Comparison of ENCODE assay signal across 2 cellular contexts in genomic region chr6:129753422-129753821, GRCh38.
TF ChIP-seq lines count a peak whose summit lies in the region.

No MANE protein-coding gene starts in this region.

TF ChIP-seq in HepG2, 621 proteins besides CTCF, POLR2A, EP300 and RAD21:
- TF ChIP-seq NFE2 (CRISPR knock-in tag; IDR thresholded peaks at IDR 0.05) (no peak), ZSCAN29 (CRISPR knock-in tag; conservative IDR thresholded peaks at IDR 0.05) (no peak), ZNF354B (CRISPR knock-in tag; IDR thresholded peaks at IDR 0.05) (no peak), ZNF577 (CRISPR knock-in tag; IDR thresholded peaks at IDR 0.05; ENCODE audit: borderline replicate concordance, low read depth) (no peak), HCFC1 (IDR thresholded peaks at IDR 0.05; ENCODE audit: low read depth, low read length) (no peak), MLLT10 (CRISPR knock-in tag; IDR thresholded peaks at IDR 0.05) (no peak), RARA (CRISPR knock-in tag; IDR thresholded peaks at IDR 0.05) (no peak), LRRFIP1 (CRISPR knock-in tag; conservative IDR thresholded peaks at IDR 0.05) (no peak), PLRG1 (conservative IDR thresholded peaks at IDR 0.05) (no peak), STAT6 (CRISPR knock-in tag; IDR thresholded peaks at IDR 0.05; ENCODE audit: borderline replicate concordance) (no peak), TEF (CRISPR knock-in tag; IDR thresholded peaks at IDR 0.05) (no peak), RARG (CRISPR knock-in tag; IDR thresholded peaks at IDR 0.05; ENCODE audit: low read depth) (no peak), IKZF5 (CRISPR knock-in tag; IDR thresholded peaks at IDR 0.05) (no peak), PCBP2 (optimal IDR thresholded peaks at IDR 0.05; ENCODE audit: low read depth, low read length, poor library complexity, severe bottlenecking) (no peak), ZNF235 (CRISPR knock-in tag; IDR thresholded peaks at IDR 0.05; ENCODE audit: borderline replicate concordance) (no peak), RORA (CRISPR knock-in tag; IDR thresholded peaks at IDR 0.05) (no peak), BRD4 (CRISPR knock-in tag; IDR thresholded peaks at IDR 0.05) (no peak)
- TF ChIP-seq, protein P1, sequence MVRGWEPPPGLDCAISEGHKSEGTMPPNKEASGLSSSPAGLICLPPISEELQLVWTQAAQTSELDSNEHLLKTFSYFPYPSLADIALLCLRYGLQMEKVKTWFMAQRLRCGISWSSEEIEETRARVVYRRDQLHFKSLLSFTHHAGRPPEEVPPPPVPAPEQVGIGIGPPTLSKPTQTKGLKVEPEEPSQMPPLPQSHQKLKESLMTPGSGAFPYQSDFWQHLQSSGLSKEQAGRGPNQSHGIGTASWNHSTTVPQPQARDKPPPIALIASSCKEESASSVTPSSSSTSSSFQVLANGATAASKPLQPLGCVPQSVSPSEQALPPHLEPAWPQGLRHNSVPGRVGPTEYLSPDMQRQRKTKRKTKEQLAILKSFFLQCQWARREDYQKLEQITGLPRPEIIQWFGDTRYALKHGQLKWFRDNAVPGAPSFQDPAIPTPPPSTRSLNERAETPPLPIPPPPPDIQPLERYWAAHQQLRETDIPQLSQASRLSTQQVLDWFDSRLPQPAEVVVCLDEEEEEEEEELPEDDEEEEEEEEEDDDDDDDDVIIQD (CRISPR knock-in tag; IDR thresholded peaks at IDR 0.05; ENCODE audit: low read depth), result no peak

TF ChIP-seq in K562, 482 proteins besides CTCF, POLR2A, EP300 and RAD21:
- TF ChIP-seq NBN (IDR thresholded peaks at IDR 0.05; ENCODE audit: low read depth) (no peak), RBM14 (IDR thresholded peaks at IDR 0.05; ENCODE audit: borderline replicate concordance, insufficient read depth, low read depth, low read length) (no peak), ZFX (CRISPR knock-in tag; IDR thresholded peaks at IDR 0.05) (no peak), ZNF232 (CRISPR knock-in tag; IDR thresholded peaks at IDR 0.05) (no peak), TAF1 (IDR thresholded peaks at IDR 0.05; ENCODE audit: control insufficient read depth, extremely low read depth, insufficient read depth, low read length, severe bottlenecking) (no peak), MAFG (tag; conservative IDR thresholded peaks at IDR 0.05) (no peak), ELK1 (CRISPR knock-in tag; IDR thresholded peaks at IDR 0.05) (no peak), PHTF2 (CRISPR knock-in tag; IDR thresholded peaks at IDR 0.05) (no peak), PYGO2 (tag; IDR thresholded peaks at IDR 0.05) (no peak), SIX5 (IDR thresholded peaks at IDR 0.05; ENCODE audit: borderline replicate concordance in 1 of 2, insufficient read depth in 1 of 2, low read depth in 1 of 2, low read length in 2 of 2) (no peak), ZNF445 (CRISPR knock-in tag; IDR thresholded peaks at IDR 0.05; ENCODE audit: low read depth) (no peak), ZNF77 (CRISPR knock-in tag; IDR thresholded peaks at IDR 0.05) (no peak), ZNF121 (CRISPR knock-in tag; conservative IDR thresholded peaks at IDR 0.05) (no peak), GTF2A2 (tag; IDR thresholded peaks at IDR 0.05) (no peak), HLTF (IDR thresholded peaks at IDR 0.05) (no peak)
- TF ChIP-seq, protein P2, sequence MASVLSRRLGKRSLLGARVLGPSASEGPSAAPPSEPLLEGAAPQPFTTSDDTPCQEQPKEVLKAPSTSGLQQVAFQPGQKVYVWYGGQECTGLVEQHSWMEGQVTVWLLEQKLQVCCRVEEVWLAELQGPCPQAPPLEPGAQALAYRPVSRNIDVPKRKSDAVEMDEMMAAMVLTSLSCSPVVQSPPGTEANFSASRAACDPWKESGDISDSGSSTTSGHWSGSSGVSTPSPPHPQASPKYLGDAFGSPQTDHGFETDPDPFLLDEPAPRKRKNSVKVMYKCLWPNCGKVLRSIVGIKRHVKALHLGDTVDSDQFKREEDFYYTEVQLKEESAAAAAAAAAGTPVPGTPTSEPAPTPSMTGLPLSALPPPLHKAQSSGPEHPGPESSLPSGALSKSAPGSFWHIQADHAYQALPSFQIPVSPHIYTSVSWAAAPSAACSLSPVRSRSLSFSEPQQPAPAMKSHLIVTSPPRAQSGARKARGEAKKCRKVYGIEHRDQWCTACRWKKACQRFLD (CRISPR knock-in tag; IDR thresholded peaks at IDR 0.05), result no peak
